Comparison of ENCODE assay signal across 21 cellular contexts in the genomic region with DNA sequence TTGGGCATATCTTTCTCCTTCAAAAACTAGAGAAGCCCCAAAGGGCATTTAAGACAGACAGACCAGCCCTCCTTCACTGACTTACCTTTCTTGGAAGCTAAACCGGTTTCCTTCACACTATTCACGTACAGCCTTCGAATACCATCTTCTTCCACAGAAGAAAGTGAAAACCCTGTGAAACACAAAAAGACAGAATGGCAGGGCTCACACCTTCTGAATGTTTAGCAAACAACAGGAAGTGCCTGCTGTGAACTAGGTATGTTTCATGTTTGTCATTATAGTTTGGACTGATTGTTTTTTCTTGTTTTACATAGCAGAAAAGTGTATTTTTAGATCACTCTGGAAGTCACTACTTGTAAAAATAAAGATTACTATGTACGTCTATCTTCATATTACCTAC.
A peak's percentile ranks its signal among the peaks of the same experiment; 100 is the strongest.
DNase-seq lines count a peak whose midpoint lies in the region; ATAC-seq lines count a peak whose summit lies in the region.
"Had no signal": no experiment of that assay in that cellular context is flagged by ENCODE, and none has a peak within 500 bp of the region (broad histone marks: within the 10 kb centered on the region; RNA-seq: fewer than 3 reads in every experiment).

No MANE protein-coding gene starts in this region.

- no peak overlapping the region for H4K12ac ChIP-seq in trophoblast cell (ENCODE audit: low read depth, low read length)

- H3K79me2 ChIP-seq in trophoblast cell (ENCODE audit: control insufficient read depth, insufficient read depth, low read length, poor library complexity), result no peaks in the 10 kb centered on the region

- no peaks in the 10 kb centered on the region for H3K27me3 Mint-ChIP-seq in activated CD4-positive, alpha-beta T cell treated with anti-CD3 and anti-CD28 coated beads for 36 hours
- H3K27me3 Mint-ChIP-seq in CD8-positive, alpha-beta memory T cell, result peaks cover 0 to 8% of the 10 kb centered on the region in 2 donors
- no peaks in the 10 kb centered on the region for H3K27me3 Mint-ChIP-seq in activated CD4-positive, alpha-beta memory T cell treated with anti-CD3 and anti-CD28 coated beads, Interleukin-2, amount 10 ng/mL, durations not matched to agents 7 days and 5 days

- no peaks in the 10 kb centered on the region for H3K9me3 ChIP-seq in CD8-positive, alpha-beta memory T cell (ENCODE audit: low read length)
- H3K9me3 ChIP-seq in effector memory CD4-positive, alpha-beta T cell (ENCODE audit: control insufficient read depth, low read length), result no peaks in the 10 kb centered on the region
- H3K9me3 ChIP-seq in trophoblast cell (ENCODE audit: insufficient read depth, low read depth, low read length), result no peaks in the 10 kb centered on the region
- H3K9me3 ChIP-seq: ascending aorta, upper lobe of left lung had no signal

- H4K91ac ChIP-seq in trophoblast cell (ENCODE audit: low read depth, low read length), result no peak overlapping the region

- H2AFZ ChIP-seq in trophoblast cell (ENCODE audit: insufficient read depth, low read length, poor library complexity), result no peak overlapping the region

- no peaks in the 10 kb centered on the region for H3K36me3 ChIP-seq in CD8-positive, alpha-beta memory T cell (ENCODE audit: insufficient read depth, low read length)
- H3K36me3 ChIP-seq in effector memory CD4-positive, alpha-beta T cell (ENCODE audit: control insufficient read depth, insufficient read depth, low read length), result no peaks in the 10 kb centered on the region
- H3K36me3 ChIP-seq in trophoblast cell (ENCODE audit: control insufficient read depth in 1 of 2, insufficient read depth in 2 of 2, low read length in 2 of 2), result peaks cover 4 to 5% of the 10 kb centered on the region in 2 experiments
- H3K36me3 ChIP-seq: ascending aorta, upper lobe of left lung had no signal

- peak; percentile 8 for ATAC-seq in activated CD4-positive, alpha-beta T cell treated with anti-CD3 and anti-CD28 coated beads for 36 hours
- no peak for ATAC-seq in HG03342 (IDR thresholded peaks at IDR 0.05; ENCODE audit: unreplicated experiment)
- ATAC-seq: sciatic nerve had no signal

- no peak overlapping the region for H3K18ac ChIP-seq in trophoblast cell (ENCODE audit: low read length)

- H2BK5ac ChIP-seq in trophoblast cell (ENCODE audit: low read depth, low read length, poor library complexity), result no peak overlapping the region

- H3K27me3 ChIP-seq in CD8-positive, alpha-beta memory T cell (ENCODE audit: insufficient read depth, low read length, poor library complexity, severe bottlenecking), result no peaks in the 10 kb centered on the region
- H3K27me3 ChIP-seq in effector memory CD4-positive, alpha-beta T cell (replicated peaks; ENCODE audit: control insufficient read depth, insufficient read depth, low read length, poor library complexity, severe bottlenecking), result no peaks in the 10 kb centered on the region
- H3K27me3 ChIP-seq in trophoblast cell (ENCODE audit: insufficient read depth, low read length), result no peaks in the 10 kb centered on the region
- H3K27me3 ChIP-seq: ascending aorta, upper lobe of left lung had no signal

- no peaks in the 10 kb centered on the region for H3K79me1 ChIP-seq in trophoblast cell (ENCODE audit: low read length)

- peaks cover 87% of the 10 kb centered on the region for H3K4me1 Mint-ChIP-seq in activated CD4-positive, alpha-beta T cell treated with anti-CD3 and anti-CD28 coated beads for 36 hours
- H3K4me1 Mint-ChIP-seq in CD8-positive, alpha-beta memory T cell, result peaks cover 38 to 73% (median 57%) of the 10 kb centered on the region in 3 donors
- peaks cover 71% of the 10 kb centered on the region for H3K4me1 Mint-ChIP-seq in activated CD4-positive, alpha-beta memory T cell treated with anti-CD3 and anti-CD28 coated beads, Interleukin-2, amount 10 ng/mL, durations not matched to agents 7 days and 5 days

- peak overlapping the region; percentile 66 for H3K4me3 ChIP-seq in CD8-positive, alpha-beta memory T cell (ENCODE audit: low read length)
- H3K4me3 ChIP-seq in effector memory CD4-positive, alpha-beta T cell (ENCODE audit: insufficient read depth, low read depth, low read length, poor library complexity, severe bottlenecking), result peak overlapping the region; percentile 54
- no peak overlapping the region for H3K4me3 ChIP-seq in trophoblast cell (ENCODE audit: low read depth, low read length)
- H3K4me3 ChIP-seq: ascending aorta, upper lobe of left lung had no signal

- H3K36me3 Mint-ChIP-seq in activated CD4-positive, alpha-beta T cell treated with anti-CD3 and anti-CD28 coated beads for 36 hours (ENCODE audit: low read depth), result peaks cover 48% of the 10 kb centered on the region
- H3K36me3 Mint-ChIP-seq in CD8-positive, alpha-beta memory T cell, result peaks cover 0 to 2% (median 0%) of the 10 kb centered on the region in 3 donors
- peaks cover 56% of the 10 kb centered on the region for H3K36me3 Mint-ChIP-seq in activated CD4-positive, alpha-beta memory T cell treated with anti-CD3 and anti-CD28 coated beads, Interleukin-2, amount 10 ng/mL, durations not matched to agents 7 days and 5 days (ENCODE audit: low read depth)

- no peak overlapping the region for H3K9ac ChIP-seq in trophoblast cell (ENCODE audit: low read length)

- no peak overlapping the region for H4K8ac ChIP-seq in trophoblast cell (ENCODE audit: low read depth, low read length)

- WGBS in trophoblast cell (ENCODE audit: extremely low coverage, insufficient coverage, insufficient read length), result no CpG with 5 or more reads among the region's 4 CpGs

- H3K4me3 Mint-ChIP-seq in activated CD4-positive, alpha-beta T cell treated with anti-CD3 and anti-CD28 coated beads for 36 hours, result peak overlapping the region; percentile 70
- peak overlapping the region; percentile 51 to 89 (median 71) for H3K4me3 Mint-ChIP-seq in CD8-positive, alpha-beta memory T cell
- H3K4me3 Mint-ChIP-seq in activated CD4-positive, alpha-beta memory T cell treated with anti-CD3 and anti-CD28 coated beads, Interleukin-2, amount 10 ng/mL, durations not matched to agents 7 days and 5 days, result peak overlapping the region; percentile 66

- H3K9me3 Mint-ChIP-seq in activated CD4-positive, alpha-beta T cell treated with anti-CD3 and anti-CD28 coated beads for 36 hours (ENCODE audit: low read depth), result no peaks in the 10 kb centered on the region
- no peaks in the 10 kb centered on the region for H3K9me3 Mint-ChIP-seq in CD8-positive, alpha-beta memory T cell
- no peaks in the 10 kb centered on the region for H3K9me3 Mint-ChIP-seq in activated CD4-positive, alpha-beta memory T cell treated with anti-CD3 and anti-CD28 coated beads, Interleukin-2, amount 10 ng/mL, durations not matched to agents 7 days and 5 days

- no peak overlapping the region for H3K4ac ChIP-seq in trophoblast cell (ENCODE audit: low read depth, low read length)

- no peak for DNase-seq in activated CD4-positive, alpha-beta T cell treated with anti-CD3 and anti-CD28 coated beads for 36 hours
- DNase-seq in activated CD4-positive, alpha-beta T cell treated with anti-CD3 and anti-CD28 coated beads for 4 hours, result no peak
- no peak for DNase-seq in CD8-positive, alpha-beta memory T cell
- DNase-seq in activated CD4-positive, alpha-beta memory T cell treated with anti-CD3 and anti-CD28 coated beads, Interleukin-2, amount 10 ng/mL, durations not matched to agents 7 days and 5 days, result no peak
- no peak for DNase-seq in effector memory CD4-positive, alpha-beta T cell
- DNase-seq in trophoblast cell, result no peak
- no peak for DNase-seq in globus pallidus (ENCODE audit: low spot score)
- DNase-seq: activated effector memory CD4-positive, alpha-beta T cell treated with Interleukin-2 at 50 U/mL for 16 hours; dermis blood vessel endothelial cell; NCI-H1105 treated with DMSO at 0.1 percent for 48 hours; NCI-H2081; NCI-H226; NCI-H774; upper lobe of left lung had no signal

- H3K14ac ChIP-seq in trophoblast cell (ENCODE audit: low read length), result no peak overlapping the region

- H3K23ac ChIP-seq in trophoblast cell (ENCODE audit: low read length), result no peak overlapping the region

- H2AK5ac ChIP-seq in trophoblast cell (ENCODE audit: low read length), result no peak overlapping the region

- peak overlapping the region; percentile 99 for H3K27ac Mint-ChIP-seq in activated CD4-positive, alpha-beta T cell treated with anti-CD3 and anti-CD28 coated beads for 36 hours
- peak overlapping the region; percentile 5 to 88 (median 72) for H3K27ac Mint-ChIP-seq in CD8-positive, alpha-beta memory T cell
- peak overlapping the region; percentile 69 for H3K27ac Mint-ChIP-seq in activated CD4-positive, alpha-beta memory T cell treated with anti-CD3 and anti-CD28 coated beads, Interleukin-2, amount 10 ng/mL, durations not matched to agents 7 days and 5 days

- no peak overlapping the region for H3K27ac ChIP-seq in CD8-positive, alpha-beta memory T cell (ENCODE audit: low read depth, low read length)
- H3K27ac ChIP-seq in effector memory CD4-positive, alpha-beta T cell (ENCODE audit: insufficient read depth, low read length, poor library complexity, severe bottlenecking), result peak overlapping the region; percentile 79
- H3K27ac ChIP-seq in trophoblast cell (ENCODE audit: low read depth, low read length), result no peak overlapping the region
- H3K27ac ChIP-seq: 22Rv1, ascending aorta, epithelial cell of prostate, RWPE1, upper lobe of left lung, VCaP had no signal

- no peak overlapping the region for H2BK12ac ChIP-seq in trophoblast cell (ENCODE audit: low read length)

- no peak overlapping the region for H3K4me2 ChIP-seq in trophoblast cell (ENCODE audit: low read length)

- intact Hi-C loops in activated CD4-positive, alpha-beta T cell treated with anti-CD3 and anti-CD28 coated beads for 36 hours (cut with DNase I, micrococcal nuclease), result loop anchor here (1.0 to 2.0 kb wide), 2 partner anchors 8 to 546 kb away; a partner anchor contains a TSS

- CTCF ChIA-PET in activated CD4-positive, alpha-beta T cell treated with anti-CD3 and anti-CD28 coated beads for 36 hours (lab: Charles Lee), result interaction anchor here (0.9 to 1.5 kb wide), 4 partner anchors 8 to 86 kb away, joined by 3 to 4 read pairs (median 3); no protein-coding TSS in a partner anchor
- CTCF ChIA-PET in CD8-positive, alpha-beta memory T cell (lab: Charles Lee), result interaction anchor here (1.2 to 1.4 kb wide), 2 partner anchors 8 to 70 kb away, joined by 3 read pairs; no protein-coding TSS in a partner anchor
- CTCF ChIA-PET in activated CD4-positive, alpha-beta memory T cell treated with anti-CD3 and anti-CD28 coated beads, Interleukin-2, amount 10 ng/mL, durations not matched to agents 7 days and 5 days (lab: Charles Lee), result interaction anchor here (1.2 kb wide), 2 partner anchors 54 to 394 kb away, joined by 3 to 4 read pairs; no protein-coding TSS in a partner anchor

- H3K4me1 ChIP-seq in CD8-positive, alpha-beta memory T cell (ENCODE audit: insufficient read depth, low read length), result peaks cover 66% of the 10 kb centered on the region
- H3K4me1 ChIP-seq in effector memory CD4-positive, alpha-beta T cell (ENCODE audit: control insufficient read depth, insufficient read depth, low read length, poor library complexity, severe bottlenecking), result peaks cover 47% of the 10 kb centered on the region
- H3K4me1 ChIP-seq in trophoblast cell (ENCODE audit: control insufficient read depth in 1 of 2, insufficient read depth in 2 of 2, low read length in 2 of 2), result peaks cover 5 to 7% of the 10 kb centered on the region in 2 experiments
- H3K4me1 ChIP-seq: ascending aorta, upper lobe of left lung had no signal

- no peak overlapping the region for H2BK120ac ChIP-seq in trophoblast cell (ENCODE audit: insufficient read depth, low read length, poor library complexity)

- POLR2A ChIA-PET in activated CD4-positive, alpha-beta T cell treated with anti-CD3 and anti-CD28 coated beads for 36 hours (lab: Charles Lee), result no interaction called here
- POLR2A ChIA-PET in CD8-positive, alpha-beta memory T cell (lab: Charles Lee), result no interaction called here
- POLR2A ChIA-PET in activated CD4-positive, alpha-beta memory T cell treated with anti-CD3 and anti-CD28 coated beads, Interleukin-2, amount 10 ng/mL, durations not matched to agents 7 days and 5 days (lab: Charles Lee), result interaction anchor here (0.7 to 1.5 kb wide), 4 partner anchors 8 to 371 kb away, joined by 3 to 10 read pairs (median 3); no protein-coding TSS in a partner anchor
